13 cellular contexts compared by ENCODE assay signal in the genomic region with DNA sequence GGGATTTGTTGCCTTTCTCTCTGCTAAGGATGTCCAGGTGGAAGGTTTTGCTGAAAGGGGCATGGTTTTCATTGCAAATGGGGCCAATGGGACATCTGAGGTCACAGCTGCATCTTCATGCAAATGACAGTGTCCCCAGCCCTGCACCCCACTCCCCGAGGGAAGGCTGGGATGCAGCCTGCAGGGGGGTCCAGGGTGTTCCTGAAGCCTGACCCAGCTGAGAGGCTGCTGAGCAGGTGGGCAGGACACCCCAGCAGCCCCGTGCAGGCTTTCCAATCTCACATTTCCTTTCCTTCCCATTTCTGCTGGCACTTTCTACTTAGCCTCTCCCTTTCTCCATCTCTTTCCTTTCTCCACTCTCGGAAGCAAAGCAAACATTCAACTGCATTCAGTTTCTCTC.
"Had no signal": no experiment of that assay in that cellular context is flagged by ENCODE, and none has a peak within 500 bp of the region (broad histone marks: within the 10 kb centered on the region; RNA-seq: fewer than 3 reads in every experiment).

No MANE protein-coding gene starts in this region.

- H2AFZ ChIP-seq: parathyroid adenoma had no signal

- H3K79me2 ChIP-seq: parathyroid adenoma had no signal

- H3K27me3 ChIP-seq: thyroid gland had no signal

- H3K36me3 ChIP-seq: thyroid gland had no signal

- FAIRE-seq: frontal cortex, islet of Langerhans, urothelium cell line had no signal

- H3K9me3 ChIP-seq: thyroid gland had no signal

- H3K27ac ChIP-seq: parathyroid adenoma, thyroid gland had no signal

- H3K4me1 ChIP-seq: parathyroid adenoma had no signal

- H3K9ac ChIP-seq: parathyroid adenoma had no signal

- DNase-seq: activated CD4-positive, alpha-beta memory T cell treated with anti-CD3 and anti-CD28 coated beads for 36 hours; activated CD4-positive, alpha-beta T cell treated with anti-CD3 and anti-CD28 coated beads for 1 hour; activated gamma-delta T cell; activated T-cell treated with anti-CD3 and anti-CD28 coated beads, Interleukin-2, amount 50 U/mL, for 24 hours; effector memory CD4-positive, alpha-beta T cell; naive B cell; stimulated activated CD4-positive, alpha-beta T cell treated with anti-CD3 and anti-CD28 coated beads, Interleukin-1b, Interleukin-23, amount 100 ng/mL, for 48 hours; thyroid gland had no signal

- ATAC-seq: activated naive CD4-positive, alpha-beta T cell treated with anti-CD3 and anti-CD28 coated beads, Interleukin-2, amount 50 U/mL, for 72 hours had no signal

- H3K4me3 ChIP-seq: thyroid gland had no signal
